ENCODE assay signal across 15 cellular contexts in the genomic region with DNA sequence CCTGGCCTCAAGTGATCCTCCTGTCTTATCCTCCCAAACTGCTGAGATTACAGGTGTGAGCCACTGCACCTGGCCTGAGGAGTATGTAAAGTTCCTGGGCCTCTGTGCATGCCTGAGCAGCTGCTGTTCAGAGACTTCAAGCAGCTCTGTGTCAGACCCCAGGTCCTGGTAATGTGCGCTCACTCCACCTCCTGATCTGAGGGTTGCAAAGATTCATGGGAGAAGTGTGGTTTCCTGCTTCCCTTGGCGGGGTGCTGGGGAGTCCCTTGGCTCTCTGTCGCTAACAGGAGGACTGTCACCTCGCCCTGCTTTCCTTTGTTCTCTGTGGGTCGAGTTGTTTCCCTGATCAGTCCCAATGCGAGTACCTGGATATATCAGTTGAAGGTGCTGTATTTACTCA. TPM values are rescaled to one million over a fixed set of nuclear protein-coding genes. Genes with fewer than 3 reads are reported as not detected.
DNase-seq lines count a peak whose midpoint lies in the region; ATAC-seq and TF ChIP-seq lines count a peak whose summit lies in the region.
"Had no signal": no experiment of that assay in that cellular context is flagged by ENCODE, and none has a peak within 500 bp of the region (broad histone marks: within the 10 kb centered on the region; RNA-seq: fewer than 3 reads in every experiment).

No MANE protein-coding gene starts in this region.

- H3K27me3 Mint-ChIP-seq in activated CD4-positive, alpha-beta memory T cell treated with anti-CD3 and anti-CD28 coated beads, Interleukin-2, amount 10 ng/mL, durations not matched to agents 7 days and 5 days: peaks cover 6% of the 10 kb centered on the region
- H3K27me3 Mint-ChIP-seq in activated naive CD8-positive, alpha-beta T cell treated with anti-CD3 and anti-CD28 coated beads, Interleukin-2, amount 10 ng/mL, durations not matched to agents 7 days and 5 days: no peaks in the 10 kb centered on the region

- no peak for TF ChIP-seq POLR2A in prostate gland (IDR thresholded peaks at IDR 0.05)

- TF ChIP-seq CTCF in GM20000 (IDR thresholded peaks at IDR 0.05; ENCODE audit: extremely low read depth, missing control alignments) (no peak), prostate gland (IDR thresholded peaks at IDR 0.05) (no peak), coronary artery (IDR thresholded peaks at IDR 0.05) (no peak), SK-N-SH (IDR thresholded peaks at IDR 0.05) (no peak)

- H3K4me1 ChIP-seq in prostate gland (replicated peaks): no peaks in the 10 kb centered on the region
- no peaks in the 10 kb centered on the region for H3K4me1 ChIP-seq in SK-N-SH (ENCODE audit: control insufficient read depth in 1 of 2, insufficient read depth in 2 of 2, low read depth in 1 of 2, low read length in 1 of 2)
- H3K4me1 ChIP-seq: BE2C, suprapubic skin had no signal

- ATAC-seq in activated naive CD8-positive, alpha-beta T cell treated with anti-CD3 and anti-CD28 coated beads, Interleukin-2, amount 10 ng/mL, durations not matched to agents 7 days and 5 days (ENCODE audit: low read depth): peak; percentile 99
- no peak for ATAC-seq in HG03460 (IDR thresholded peaks at IDR 0.05; ENCODE audit: unreplicated experiment)

- CTCF ChIA-PET in activated CD4-positive, alpha-beta memory T cell treated with anti-CD3 and anti-CD28 coated beads, Interleukin-2, amount 10 ng/mL, durations not matched to agents 7 days and 5 days (lab: Charles Lee): no interaction called here
- CTCF ChIA-PET in SK-N-SH (lab: Yijun Ruan, JAX): interaction anchor here (1.0 kb wide), 1 partner anchor 394 kb away, joined by 3 read pairs; no protein-coding TSS in a partner anchor

- TF ChIP-seq EP300 in SK-N-SH (IDR thresholded peaks at IDR 0.05; ENCODE audit: borderline replicate concordance in 1 of 2, low read depth in 1 of 2, low read length in 1 of 2): no peak

- H3K9me3 ChIP-seq in prostate gland (no peaks in the 10 kb centered on the region), SK-N-SH (no peaks in the 10 kb centered on the region)
- H3K9me3 ChIP-seq: BE2C had no signal

- H3K9me3 Mint-ChIP-seq in activated CD4-positive, alpha-beta memory T cell treated with anti-CD3 and anti-CD28 coated beads, Interleukin-2, amount 10 ng/mL, durations not matched to agents 7 days and 5 days: peaks cover 33% of the 10 kb centered on the region
- H3K9me3 Mint-ChIP-seq in activated naive CD8-positive, alpha-beta T cell treated with anti-CD3 and anti-CD28 coated beads, Interleukin-2, amount 10 ng/mL, durations not matched to agents 7 days and 5 days: peaks cover 34% of the 10 kb centered on the region

- H3K4me3 ChIP-seq in prostate gland (no peak overlapping the region), coronary artery (no peak overlapping the region), SK-N-SH (ENCODE audit: low read depth in 2 of 2, low read length in 1 of 2) (no peak overlapping the region)
- H3K4me3 ChIP-seq: suprapubic skin had no signal

- peak overlapping the region; percentile 75 for H3K27ac Mint-ChIP-seq in activated CD4-positive, alpha-beta memory T cell treated with anti-CD3 and anti-CD28 coated beads, Interleukin-2, amount 10 ng/mL, durations not matched to agents 7 days and 5 days
- H3K27ac Mint-ChIP-seq in activated naive CD8-positive, alpha-beta T cell treated with anti-CD3 and anti-CD28 coated beads, Interleukin-2, amount 10 ng/mL, durations not matched to agents 7 days and 5 days: peak overlapping the region; percentile 95

- no peak overlapping the region for H3K4me2 ChIP-seq in SK-N-SH

- peaks cover 27% of the 10 kb centered on the region for H3K36me3 Mint-ChIP-seq in activated CD4-positive, alpha-beta memory T cell treated with anti-CD3 and anti-CD28 coated beads, Interleukin-2, amount 10 ng/mL, durations not matched to agents 7 days and 5 days (ENCODE audit: low read depth)
- peaks cover 27% of the 10 kb centered on the region for H3K36me3 Mint-ChIP-seq in activated naive CD8-positive, alpha-beta T cell treated with anti-CD3 and anti-CD28 coated beads, Interleukin-2, amount 10 ng/mL, durations not matched to agents 7 days and 5 days

- H3K4me1 Mint-ChIP-seq in activated CD4-positive, alpha-beta memory T cell treated with anti-CD3 and anti-CD28 coated beads, Interleukin-2, amount 10 ng/mL, durations not matched to agents 7 days and 5 days: peaks cover 22% of the 10 kb centered on the region
- peaks cover 25% of the 10 kb centered on the region for H3K4me1 Mint-ChIP-seq in activated naive CD8-positive, alpha-beta T cell treated with anti-CD3 and anti-CD28 coated beads, Interleukin-2, amount 10 ng/mL, durations not matched to agents 7 days and 5 days

- POLR2A ChIA-PET in activated CD4-positive, alpha-beta memory T cell treated with anti-CD3 and anti-CD28 coated beads, Interleukin-2, amount 10 ng/mL, durations not matched to agents 7 days and 5 days (lab: Charles Lee): no interaction called here
- POLR2A ChIA-PET in activated naive CD8-positive, alpha-beta T cell treated with anti-CD3 and anti-CD28 coated beads, Interleukin-2, amount 10 ng/mL, durations not matched to agents 7 days and 5 days (lab: Charles Lee): interaction anchor here (2.5 kb wide), 1 partner anchor 12 kb away, joined by 14 read pairs; no protein-coding TSS in a partner anchor
- POLR2A ChIA-PET in SK-N-SH (lab: Yijun Ruan, JAX): no interaction called here

- no peak overlapping the region for H3K4me3 Mint-ChIP-seq in activated CD4-positive, alpha-beta memory T cell treated with anti-CD3 and anti-CD28 coated beads, Interleukin-2, amount 10 ng/mL, durations not matched to agents 7 days and 5 days
- peak overlapping the region; percentile 54 for H3K4me3 Mint-ChIP-seq in activated naive CD8-positive, alpha-beta T cell treated with anti-CD3 and anti-CD28 coated beads, Interleukin-2, amount 10 ng/mL, durations not matched to agents 7 days and 5 days

- H3K79me2 ChIP-seq in SK-N-SH (ENCODE audit: insufficient read depth): no peaks in the 10 kb centered on the region; the same call in 1 of the 2 replicates

- H3K9me2 ChIP-seq in SK-N-SH: no peaks in the 10 kb centered on the region

- WGBS in prostate gland: 64% methylated on average over 5 of the region's 6 CpGs
- 5% methylated on average over 4 of the region's 6 CpGs for WGBS in SK-N-SH (ENCODE audit: low lambda C conversion rate)

- H3K36me3 ChIP-seq in prostate gland (no peaks in the 10 kb centered on the region), SK-N-SH (replicated peaks in 1 of 2; ENCODE audit: control insufficient read depth in 1 of 2, insufficient read depth in 2 of 2, low read length in 1 of 2) (no peaks in the 10 kb centered on the region)
- H3K36me3 ChIP-seq: BE2C, suprapubic skin had no signal

- DNase-seq in GM20000 (ENCODE audit: low spot score): peak; percentile 29
- DNase-seq in activated CD4-positive, alpha-beta memory T cell treated with anti-CD3 and anti-CD28 coated beads, Interleukin-2, amount 10 ng/mL, durations not matched to agents 7 days and 5 days: peak; percentile 76
- DNase-seq in activated naive CD8-positive, alpha-beta T cell treated with anti-CD3 and anti-CD28 coated beads, Interleukin-2, amount 10 ng/mL, durations not matched to agents 7 days and 5 days: peak; percentile 69
- peak; percentile 40 for DNase-seq in stimulated activated CD8-positive, alpha-beta memory T cell treated with anti-CD3 and anti-CD28 coated beads, Interleukin-12 subunit alpha, Interleukin-12 subunit beta, amount 100 ng/mL, for 1 hour (ENCODE audit: low read depth)
- DNase-seq in prostate gland (ENCODE audit: low spot score): no peak
- DNase-seq in coronary artery (ENCODE audit: low spot score): no peak
- no peak for DNase-seq in SK-N-SH
- DNase-seq: BE2C, NCI-H1092 had no signal

- no peak overlapping the region for H2AFZ ChIP-seq in SK-N-SH (ENCODE audit: low read depth)

- H3K27ac ChIP-seq in prostate gland: no peak overlapping the region
- H3K27ac ChIP-seq in coronary artery: no peak overlapping the region
- H3K27ac ChIP-seq in SK-N-SH (ENCODE audit: low read depth in 2 of 2, low read length in 1 of 2): no peak overlapping the region
- H3K27ac ChIP-seq: suprapubic skin had no signal

- no peaks in the 10 kb centered on the region for H4K20me1 ChIP-seq in SK-N-SH (ENCODE audit: insufficient read depth)

- no peaks in the 10 kb centered on the region for H3F3A ChIP-seq in SK-N-SH (replicated peaks; ENCODE audit: insufficient read depth)

- no peaks in the 10 kb centered on the region for H3K27me3 ChIP-seq in prostate gland (replicated peaks; ENCODE audit: insufficient read depth)
- no peaks in the 10 kb centered on the region; the same call in 1 of the 2 replicates for H3K27me3 ChIP-seq in SK-N-SH (ENCODE audit: insufficient read depth)
- H3K27me3 ChIP-seq: BE2C, suprapubic skin had no signal

- intact Hi-C loops in prostate gland (cut with DNase I): no loop called here

- no peak overlapping the region for H3K9ac ChIP-seq in SK-N-SH

- no peak for TF ChIP-seq RAD21 in SK-N-SH (IDR thresholded peaks at IDR 0.05; ENCODE audit: low read length)

TF ChIP-seq in SK-N-SH, 30 proteins besides CTCF, POLR2A, EP300 and RAD21 (continues in another document):
- no peak for TF ChIP-seq TAF1 (IDR thresholded peaks at IDR 0.05; ENCODE audit: borderline replicate concordance, low read depth, low read length)
- TF ChIP-seq RFX5 (IDR thresholded peaks at IDR 0.05; ENCODE audit: low read length): no peak
- no peak for TF ChIP-seq RCOR1 (IDR thresholded peaks at IDR 0.05; ENCODE audit: low read length)

RNA-seq across cellular contexts. Expression of gene IL36A, which starts 8.6 kb away (rescaled TPM):
- not detected for total RNA-seq in activated CD4-positive, alpha-beta memory T cell treated with anti-CD3 and anti-CD28 coated beads, Interleukin-2, amount 10 ng/mL, durations not matched to agents 7 days and 5 days
- total RNA-seq in activated naive CD8-positive, alpha-beta T cell treated with anti-CD3 and anti-CD28 coated beads, Interleukin-2, amount 10 ng/mL, durations not matched to agents 7 days and 5 days: not detected
- total RNA-seq in prostate gland: not detected
- not detected in 2 replicates for polyA plus RNA-seq in SK-N-SH (2012; rRNA removed)
- not detected in 2 replicates for polyA plus RNA-seq in SK-N-SH (2012; cell fraction: cytosol; rRNA removed)
- polyA plus RNA-seq in SK-N-SH (2012; cell fraction: nucleus; rRNA removed): not detected in 2 replicates
- total RNA-seq: epithelial cell of proximal tubule, RPMI7951, suprapubic skin had no signal
- polyA plus RNA-seq: keratinocyte had no signal

RNA-seq across cellular contexts. Expression of gene IL36G, which starts 18.8 kb away (rescaled TPM):
- not detected for total RNA-seq in activated CD4-positive, alpha-beta memory T cell treated with anti-CD3 and anti-CD28 coated beads, Interleukin-2, amount 10 ng/mL, durations not matched to agents 7 days and 5 days
- not detected for total RNA-seq in activated naive CD8-positive, alpha-beta T cell treated with anti-CD3 and anti-CD28 coated beads, Interleukin-2, amount 10 ng/mL, durations not matched to agents 7 days and 5 days
- total RNA-seq in prostate gland: not detected
- not detected in 2 replicates for polyA plus RNA-seq in SK-N-SH (2012; rRNA removed)
- polyA plus RNA-seq in SK-N-SH (2012; cell fraction: cytosol; rRNA removed): not detected in 2 replicates
- polyA plus RNA-seq in SK-N-SH (2012; cell fraction: nucleus; rRNA removed): 0.05 TPM in 1 of 2 replicates, not detected in the other
- total RNA-seq: epithelial cell of proximal tubule had no signal
- polyA plus RNA-seq: adipose tissue had no signal

RNA-seq across cellular contexts. Expression of gene IL36B, which starts 56.0 kb away (rescaled TPM):
- total RNA-seq in activated CD4-positive, alpha-beta memory T cell treated with anti-CD3 and anti-CD28 coated beads, Interleukin-2, amount 10 ng/mL, durations not matched to agents 7 days and 5 days: not detected
- total RNA-seq in activated naive CD8-positive, alpha-beta T cell treated with anti-CD3 and anti-CD28 coated beads, Interleukin-2, amount 10 ng/mL, durations not matched to agents 7 days and 5 days: not detected
- not detected for total RNA-seq in prostate gland
- polyA plus RNA-seq in SK-N-SH (2012; rRNA removed): not detected in 2 replicates
- 0.04 TPM in 1 of 2 replicates, not detected in the other for polyA plus RNA-seq in SK-N-SH (2012; cell fraction: cytosol; rRNA removed)
- polyA plus RNA-seq in SK-N-SH (2012; cell fraction: nucleus; rRNA removed): not detected in 2 replicates
- total RNA-seq: epithelial cell of proximal tubule, RPMI7951 had no signal
- polyA plus RNA-seq: adipose tissue had no signal

Comparison
In these comparisons a context has a peak if more than half of its experiments do, and no peak if none do; other contexts are left out.
1. DNase-seq: peak in GM20000 (single experiment), activated CD4-positive, alpha-beta memory T cell treated with anti-CD3 and anti-CD28 coated beads, Interleukin-2, amount 10 ng/mL, durations not matched to agents 7 days and 5 days (single experiment), activated naive CD8-positive, alpha-beta T cell treated with anti-CD3 and anti-CD28 coated beads, Interleukin-2, amount 10 ng/mL, durations not matched to agents 7 days and 5 days (single experiment) and stimulated activated CD8-positive, alpha-beta memory T cell treated with anti-CD3 and anti-CD28 coated beads, Interleukin-12 subunit alpha, Interleukin-12 subunit beta, amount 100 ng/mL, for 1 hour (single experiment); none in prostate gland (single experiment), coronary artery (single experiment) and SK-N-SH (single experiment).